In the genomic region with DNA sequence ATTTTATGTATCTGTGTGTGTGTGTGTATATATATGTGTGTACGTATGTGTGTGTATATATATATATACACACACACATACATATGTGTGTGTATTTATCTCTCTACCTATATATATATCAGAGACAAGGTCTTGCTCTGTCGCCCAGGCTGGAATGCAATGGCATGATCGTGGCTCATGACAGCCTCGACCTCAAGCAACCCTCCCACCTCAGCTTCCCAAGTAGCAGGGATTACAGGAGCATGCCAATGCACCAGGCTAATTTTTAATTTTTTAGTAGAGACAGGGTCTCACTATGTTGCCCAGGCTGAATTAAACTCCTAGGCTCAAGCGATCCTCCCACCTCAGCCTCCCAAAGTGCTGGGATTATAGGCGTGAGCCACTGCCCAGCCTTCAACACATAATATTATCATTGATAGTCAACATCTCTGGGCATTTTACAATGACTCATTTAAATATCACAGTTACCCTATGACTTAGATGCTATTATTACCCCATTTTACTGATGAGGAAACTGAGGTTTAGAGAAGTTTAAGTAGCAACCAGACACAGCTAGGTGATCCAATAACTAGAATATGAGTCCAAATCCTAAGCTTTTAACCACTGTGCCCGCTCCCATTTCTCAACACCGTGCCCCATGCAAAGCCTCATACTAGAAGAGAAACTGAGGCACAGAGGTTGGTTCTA, we compare ENCODE assay signal across 9 cellular contexts. TPM values are rescaled to one million over a fixed set of nuclear protein-coding genes. Genes with fewer than 3 reads are reported as not detected.
DNase-seq lines count a peak whose midpoint lies in the region; ATAC-seq and TF ChIP-seq lines count a peak whose summit lies in the region.
"Had no signal": no experiment of that assay in that cellular context is flagged by ENCODE, and none has a peak within 500 bp of the region (broad histone marks: within the 10 kb centered on the region; RNA-seq: fewer than 3 reads in every experiment).

No MANE protein-coding gene starts in this region.

- no peaks in the 10 kb centered on the region for H3K27me3 Mint-ChIP-seq in endodermal cell (ENCODE audit: insufficient read depth)

- H3K36me3 ChIP-seq in right atrium auricular region: peaks cover 39% of the 10 kb centered on the region
- peaks cover 20% of the 10 kb centered on the region for H3K36me3 ChIP-seq in endodermal cell (ENCODE audit: control insufficient read depth, insufficient read depth, low read length)
- H3K36me3 ChIP-seq in neuron (ENCODE audit: insufficient read depth, low read length): peaks cover 17% of the 10 kb centered on the region

- H3K9ac ChIP-seq in endodermal cell (ENCODE audit: extremely low read depth, low read length, poor library complexity, severe bottlenecking): peak overlapping the region; percentile 74

- H3K27me3 ChIP-seq in right atrium auricular region (no peaks in the 10 kb centered on the region), endodermal cell (ENCODE audit: control insufficient read depth, insufficient read depth, low read length, poor library complexity, severe bottlenecking) (no peaks in the 10 kb centered on the region), neuron (ENCODE audit: insufficient read depth, low read length) (no peaks in the 10 kb centered on the region)

- intact Hi-C loops in left cardiac atrium (cut with DNase I): no loop called here

- H3K4me1 ChIP-seq in right atrium auricular region: peaks cover 0 to 50% of the 10 kb centered on the region in 2 donors
- H3K4me1 ChIP-seq in endodermal cell (ENCODE audit: control insufficient read depth, insufficient read depth, low read length): peaks cover 5% of the 10 kb centered on the region
- H3K4me1 ChIP-seq in neuron (ENCODE audit: insufficient read depth, low read length): peaks cover 14% of the 10 kb centered on the region

- ATAC-seq in left cardiac atrium: no peak
- ATAC-seq in HG03442 (IDR thresholded peaks at IDR 0.05; ENCODE audit: unreplicated experiment): no peak
- no peak for ATAC-seq in HG02973 (IDR thresholded peaks at IDR 0.05; ENCODE audit: unreplicated experiment)

- peak overlapping the region; percentile 83 to 87 for H3K27ac ChIP-seq in right atrium auricular region
- H3K27ac ChIP-seq in endodermal cell (ENCODE audit: low read depth, low read length): peak overlapping the region; percentile 96

- 87 to 94% methylated on average over 7 of the region's 8 CpGs for WGBS in endodermal cell (ENCODE audit: insufficient coverage in 1 of 2, insufficient read length in 1 of 2), 2 experiments

- no peak overlapping the region for H3K27ac Mint-ChIP-seq in endodermal cell

- H3K4me3 ChIP-seq in right atrium auricular region: no peak overlapping the region
- peak overlapping the region; percentile 79 for H3K4me3 ChIP-seq in endodermal cell (ENCODE audit: low read length)
- peak overlapping the region; percentile 35 for H3K4me3 ChIP-seq in neuron (ENCODE audit: low read length)

- H2AFZ ChIP-seq in neuron (ENCODE audit: low read depth, low read length): no peak overlapping the region

- DNase-seq in right atrium auricular region (ENCODE audit: low spot score): no peak
- DNase-seq in left cardiac atrium: no peak
- no peak for DNase-seq in endodermal cell
- no peak for DNase-seq in activated CD8-positive, alpha-beta memory T cell treated with anti-CD3 and anti-CD28 coated beads, Interleukin-2, amount 50 U/mL, for 48 hours
- no peak for DNase-seq in ACHN
- DNase-seq: stimulated activated CD4-positive, alpha-beta T cell treated with anti-CD3 and anti-CD28 coated beads, Interleukin-1b, Interleukin-23, amount 100 ng/mL, for 48 hours had no signal

- H3K4me1 Mint-ChIP-seq in endodermal cell: peaks cover 4% of the 10 kb centered on the region

- H3K9me3 Mint-ChIP-seq in endodermal cell: no peaks in the 10 kb centered on the region

- no peak overlapping the region for H3K4me3 Mint-ChIP-seq in endodermal cell

- TF ChIP-seq CTCF in right atrium auricular region (IDR thresholded peaks at IDR 0.05) (no peak), endodermal cell (conservative IDR thresholded peaks at IDR 0.05) (no peak)

- in situ Hi-C loops in ACHN (cut with HindIII; ENCODE audit: low pct_ligation_motif_present, low pct_unique_long_range_greater_than_20kb, low sequenced_read_pairs): no loop called here

- H3K9me3 ChIP-seq in right atrium auricular region (no peaks in the 10 kb centered on the region), endodermal cell (ENCODE audit: control insufficient read depth, low read length) (no peaks in the 10 kb centered on the region), neuron (ENCODE audit: low read length) (no peaks in the 10 kb centered on the region)

- H3K36me3 Mint-ChIP-seq in endodermal cell (ENCODE audit: low read depth): peaks cover 19% of the 10 kb centered on the region

RNA-seq across cellular contexts. Expression of gene G6PC3, which starts 24.3 kb away (rescaled TPM):
- total RNA-seq in right atrium auricular region: 10 to 100 TPM; 36.0 to 41.1 TPM
- 10 to 100 TPM; 32.9 to 44.4 TPM for total RNA-seq in left cardiac atrium
- total RNA-seq in endodermal cell: 100 to 1,000 TPM in 1 of 2 donors, 10 to 100 TPM in 1; 88.8 to 129 TPM
- 107 TPM for polyA plus RNA-seq in endodermal cell (2013, experiment 1 of 2)
- 101 TPM for polyA plus RNA-seq in endodermal cell (2013, experiment 2 of 2)

RNA-seq across cellular contexts. Expression of gene LSM12, which starts 28.4 kb away (rescaled TPM):
- total RNA-seq in right atrium auricular region (10 to 100 TPM; 36.8 to 41.3 TPM), left cardiac atrium (10 to 100 TPM; 39.4 to 57.5 TPM), endodermal cell (100 to 1,000 TPM in 1 of 2 donors, 10 to 100 TPM in 1; 97.7 to 102 TPM)
- 59.9 TPM for polyA plus RNA-seq in endodermal cell (2013, experiment 1 of 2)
- 53.1 TPM for polyA plus RNA-seq in endodermal cell (2013, experiment 2 of 2)

RNA-seq across cellular contexts. Expression of gene HDAC5, which starts 28.6 kb away (rescaled TPM):
- total RNA-seq in right atrium auricular region: 100 to 1,000 TPM in 1 of 2 donors, 10 to 100 TPM in 1; 80.0 to 138 TPM
- 10 to 100 TPM; 39.2 to 57.9 TPM for total RNA-seq in left cardiac atrium
- 10 to 100 TPM; 36.9 to 64.6 TPM for total RNA-seq in endodermal cell
- 55.7 TPM for polyA plus RNA-seq in endodermal cell (2013, experiment 1 of 2)
- 57.7 TPM for polyA plus RNA-seq in endodermal cell (2013, experiment 2 of 2)

RNA-seq across cellular contexts. Expression of gene HROB, which starts 46.9 kb away (rescaled TPM):
- total RNA-seq in right atrium auricular region (under 1 TPM; 0.59 to 0.94 TPM), left cardiac atrium (1 to 10 TPM; 1.1 to 1.3 TPM), endodermal cell (10 to 100 TPM; 20.9 to 23.4 TPM)
- 10.5 TPM for polyA plus RNA-seq in endodermal cell (2013, experiment 1 of 2)
- polyA plus RNA-seq in endodermal cell (2013, experiment 2 of 2): 12.0 TPM

Comparison
In these comparisons a context has a peak if more than half of its experiments do, and no peak if none do; other contexts are left out.
1. H3K4me3 ChIP-seq: peak in endodermal cell (single experiment) and neuron (single experiment); none in right atrium auricular region (0 of 2).